24 cellular contexts compared by ENCODE assay signal in genomic region chr2:161677634-161678033, GRCh38. TPM values are rescaled to one million over a fixed set of nuclear protein-coding genes. Genes with fewer than 3 reads are reported as not detected.
DNase-seq lines count a peak whose midpoint lies in the region; ATAC-seq, FAIRE-seq and TF ChIP-seq lines count a peak whose summit lies in the region.
"Had no signal": no experiment of that assay in that cellular context is flagged by ENCODE, and none has a peak within 500 bp of the region (broad histone marks: within the 10 kb centered on the region; RNA-seq: fewer than 3 reads in every experiment).

No MANE protein-coding gene starts in this region.

- H3K27me3 ChIP-seq in mammary epithelial cell (ENCODE audit: insufficient read depth, low read length) (peaks cover 2% of the 10 kb centered on the region), K562 (ENCODE audit: control insufficient read depth in 2 of 2, insufficient read depth in 2 of 2, low read length in 2 of 2) (no peaks in the 10 kb centered on the region), trophoblast cell (ENCODE audit: insufficient read depth, low read length) (no peaks in the 10 kb centered on the region), endodermal cell (ENCODE audit: control insufficient read depth, insufficient read depth, low read length, poor library complexity, severe bottlenecking) (no peaks in the 10 kb centered on the region)
- H3K27me3 ChIP-seq: BLaER1 had no signal

- H3K79me2 ChIP-seq in mammary epithelial cell (ENCODE audit: insufficient read depth, low read length) (no peaks in the 10 kb centered on the region), K562 (ENCODE audit: control insufficient read depth, insufficient read depth, low read length) (no peaks in the 10 kb centered on the region), trophoblast cell (ENCODE audit: control insufficient read depth, insufficient read depth, low read length, poor library complexity) (no peaks in the 10 kb centered on the region)

- H3K36me3 ChIP-seq in mammary epithelial cell (ENCODE audit: insufficient read depth, low read length) (no peaks in the 10 kb centered on the region), K562 (ENCODE audit: control insufficient read depth, insufficient read depth, low read length) (no peaks in the 10 kb centered on the region), trophoblast cell (ENCODE audit: control insufficient read depth in 1 of 2, insufficient read depth in 2 of 2, low read length in 2 of 2) (no peaks in the 10 kb centered on the region), endodermal cell (ENCODE audit: control insufficient read depth, insufficient read depth, low read length) (no peaks in the 10 kb centered on the region)
- H3K36me3 ChIP-seq: BLaER1 had no signal

- H3K36me3 Mint-ChIP-seq in MCF 10A (ENCODE audit: insufficient read depth, unreplicated experiment): no peaks in the 10 kb centered on the region
- no peaks in the 10 kb centered on the region for H3K36me3 Mint-ChIP-seq in endodermal cell (ENCODE audit: low read depth)
- H3K36me3 Mint-ChIP-seq: CD4-positive, CD25-positive, alpha-beta regulatory T cell; CD8-positive, alpha-beta T cell had no signal

- H3K27ac ChIP-seq in mammary epithelial cell (ENCODE audit: insufficient read depth, low read depth, low read length): no peak overlapping the region
- no peak overlapping the region for H3K27ac ChIP-seq in K562 (ENCODE audit: extremely low read depth, low read depth, low read length)
- H3K27ac ChIP-seq in trophoblast cell (ENCODE audit: low read depth, low read length): no peak overlapping the region
- H3K27ac ChIP-seq in endodermal cell (ENCODE audit: low read depth, low read length): no peak overlapping the region
- H3K27ac ChIP-seq: 22Rv1, BLaER1, C4-2B, GM23248 had no signal

- no peak overlapping the region for H3K27ac Mint-ChIP-seq in MCF 10A (ENCODE audit: low read depth, unreplicated experiment)
- H3K27ac Mint-ChIP-seq in endodermal cell: no peak overlapping the region
- H3K27ac Mint-ChIP-seq: B cell; CD4-positive, CD25-positive, alpha-beta regulatory T cell; CD8-positive, alpha-beta T cell had no signal

- no peak overlapping the region for H3K4ac ChIP-seq in trophoblast cell (ENCODE audit: low read depth, low read length)

- POLR2A ChIA-PET in MCF 10A (lab: Yijun Ruan, JAX): no interaction called here
- POLR2A ChIA-PET in K562 (lab: Yijun Ruan, JAX): no interaction called here

- H3K4me3 Mint-ChIP-seq in MCF 10A (ENCODE audit: unreplicated experiment) (no peak overlapping the region), endodermal cell (no peak overlapping the region)
- H3K4me3 Mint-ChIP-seq: B cell; CD4-positive, CD25-positive, alpha-beta regulatory T cell; CD8-positive, alpha-beta T cell had no signal

- no peak for FAIRE-seq in K562 (lab: Jason Lieb, UNC)
- FAIRE-seq: A204.1, G401.6, GM12892, H1 had no signal

- H3K4me3 ChIP-seq in mammary epithelial cell (replicated peaks in 1 of 3; ENCODE audit: insufficient read depth in 1 of 3, low read depth in 2 of 3, low read length in 3 of 3) (no peak overlapping the region), K562 (no peak overlapping the region), trophoblast cell (ENCODE audit: low read depth, low read length) (no peak overlapping the region), endodermal cell (ENCODE audit: low read length) (no peak overlapping the region)
- H3K4me3 ChIP-seq: BLaER1, GM23248 had no signal

- no peak overlapping the region for H2BK12ac ChIP-seq in trophoblast cell (ENCODE audit: low read length)

- H4K91ac ChIP-seq in trophoblast cell (ENCODE audit: low read depth, low read length): no peak overlapping the region

- H3K4me2 ChIP-seq in mammary epithelial cell (ENCODE audit: insufficient read depth, low read depth, low read length) (no peak overlapping the region), K562 (ENCODE audit: insufficient read depth, low read length) (no peak overlapping the region), trophoblast cell (ENCODE audit: low read length) (no peak overlapping the region)
- H3K4me2 ChIP-seq: BLaER1 had no signal

- in situ Hi-C loops in mammary epithelial cell (cut with MboI; ENCODE audit: low sequenced_read_pairs in 2 of 2): no loop called here
- in situ Hi-C loops in K562 (cut with MboI): no loop called here

- no peaks in the 10 kb centered on the region for H3K9me3 ChIP-seq in mammary epithelial cell (replicated peaks; ENCODE audit: insufficient read depth, low read length)
- peaks cover 6% of the 10 kb centered on the region for H3K9me3 ChIP-seq in K562 (replicated peaks; ENCODE audit: control insufficient read depth, insufficient read depth, low read depth, low read length)
- H3K9me3 ChIP-seq in trophoblast cell (ENCODE audit: insufficient read depth, low read depth, low read length): no peaks in the 10 kb centered on the region
- H3K9me3 ChIP-seq in endodermal cell (ENCODE audit: control insufficient read depth, low read length): no peaks in the 10 kb centered on the region
- H3K9me3 ChIP-seq: BLaER1, Caco-2 had no signal

- H3K27me3 Mint-ChIP-seq in MCF 10A (ENCODE audit: insufficient read depth, unreplicated experiment) (no peaks in the 10 kb centered on the region), endodermal cell (ENCODE audit: insufficient read depth) (peaks cover 1% of the 10 kb centered on the region)
- H3K27me3 Mint-ChIP-seq: B cell; CD4-positive, CD25-positive, alpha-beta regulatory T cell had no signal

- no peak overlapping the region for H2AFZ ChIP-seq in mammary epithelial cell (ENCODE audit: low read depth, low read length)
- H2AFZ ChIP-seq in K562 (ENCODE audit: low read depth, low read length): no peak overlapping the region
- H2AFZ ChIP-seq in trophoblast cell (ENCODE audit: insufficient read depth, low read length, poor library complexity): no peak overlapping the region
- H2AFZ ChIP-seq: GM23248 had no signal

- TF ChIP-seq RAD21 in K562 (CRISPR knock-in tag; conservative IDR thresholded peaks at IDR 0.05 in 1 of 2, IDR thresholded peaks at IDR 0.05 in 1 of 2): no peak

- H4K12ac ChIP-seq in trophoblast cell (ENCODE audit: low read depth, low read length): no peak overlapping the region

- 38% methylated on average over 3 of the region's 3 CpGs for WGBS in mammary epithelial cell (ENCODE audit: low coverage, missing lambda C conversion rate)
- 0% methylated on average over 3 of the region's 3 CpGs for WGBS in K562 (ENCODE audit: insufficient coverage, low coverage, missing lambda C conversion rate)
- WGBS in trophoblast cell (ENCODE audit: extremely low coverage, insufficient coverage, insufficient read length): no CpG with 5 or more reads among the region's 3 CpGs
- 88 to 96% methylated on average over 3 of the region's 3 CpGs for WGBS in endodermal cell (ENCODE audit: insufficient coverage in 1 of 2, insufficient read length in 1 of 2), 2 experiments

- CTCF ChIA-PET in MCF 10A (lab: Yijun Ruan, JAX) (no interaction called here), mammary epithelial cell (lab: Charles Lee; ENCODE audit: low non-redundant PET) (no interaction called here), K562 (lab: Yijun Ruan, JAX; ENCODE audit: low intra/inter-chr PET ratio) (no interaction called here)

- ATAC-seq in K562 (no peak), GM21619 (IDR thresholded peaks at IDR 0.05; ENCODE audit: unreplicated experiment) (no peak)
- ATAC-seq: CD8-positive, alpha-beta T cell had no signal

- no peak overlapping the region for H3K14ac ChIP-seq in trophoblast cell (ENCODE audit: low read length)

- H2BK120ac ChIP-seq in trophoblast cell (ENCODE audit: insufficient read depth, low read length, poor library complexity): no peak overlapping the region

- H3K9me3 Mint-ChIP-seq in MCF 10A (ENCODE audit: unreplicated experiment) (no peaks in the 10 kb centered on the region), endodermal cell (no peaks in the 10 kb centered on the region)
- H3K9me3 Mint-ChIP-seq: CD8-positive, alpha-beta T cell had no signal

- no peaks in the 10 kb centered on the region for H4K20me1 ChIP-seq in mammary epithelial cell (ENCODE audit: insufficient read depth, low read length)
- no peaks in the 10 kb centered on the region for H4K20me1 ChIP-seq in K562 (replicated peaks; ENCODE audit: control insufficient read depth, insufficient read depth, low read length)
- H4K20me1 ChIP-seq: BLaER1 had no signal

- H4K8ac ChIP-seq in trophoblast cell (ENCODE audit: low read depth, low read length): no peak overlapping the region

- no peak for TF ChIP-seq EP300 in K562 (IDR thresholded peaks at IDR 0.05; ENCODE audit: low read length)

- H2AK5ac ChIP-seq in trophoblast cell (ENCODE audit: low read length): no peak overlapping the region

- no peak for TF ChIP-seq POLR2A in K562 (conservative IDR thresholded peaks at IDR 0.05)

- H3K18ac ChIP-seq in trophoblast cell (ENCODE audit: low read length): no peak overlapping the region

- no peak overlapping the region for H3K23ac ChIP-seq in trophoblast cell (ENCODE audit: low read length)

- H3K4me1 Mint-ChIP-seq in MCF 10A (ENCODE audit: insufficient read depth, unreplicated experiment) (peaks cover 11% of the 10 kb centered on the region), endodermal cell (no peaks in the 10 kb centered on the region)
- H3K4me1 Mint-ChIP-seq: B cell; CD4-positive, CD25-positive, alpha-beta regulatory T cell had no signal

- H3K9me1 ChIP-seq in K562 (ENCODE audit: control insufficient read depth, insufficient read depth, low read length): no peaks in the 10 kb centered on the region

- no peaks in the 10 kb centered on the region for H3K4me1 ChIP-seq in mammary epithelial cell (ENCODE audit: insufficient read depth, low read length)
- H3K4me1 ChIP-seq in K562 (replicated peaks in 1 of 2; ENCODE audit: control insufficient read depth in 2 of 2, insufficient read depth in 2 of 2, low read length in 2 of 2): no peaks in the 10 kb centered on the region
- H3K4me1 ChIP-seq in trophoblast cell (ENCODE audit: control insufficient read depth in 1 of 2, insufficient read depth in 2 of 2, low read length in 2 of 2): no peaks in the 10 kb centered on the region
- H3K4me1 ChIP-seq in endodermal cell (ENCODE audit: control insufficient read depth, insufficient read depth, low read length): no peaks in the 10 kb centered on the region
- H3K4me1 ChIP-seq: BLaER1, Caco-2 had no signal

- no peaks in the 10 kb centered on the region for H3K79me1 ChIP-seq in trophoblast cell (ENCODE audit: low read length)

- intact Hi-C loops in MCF 10A (cut with micrococcal nuclease) (no loop called here), mammary epithelial cell (cut with micrococcal nuclease) (no loop called here), K562 (cut with micrococcal nuclease) (no loop called here)

- peak; percentile 42 for DNase-seq in MCF 10A (ENCODE audit: unreplicated experiment)
- DNase-seq in mammary epithelial cell: no peak
- peak; percentile 18 for DNase-seq in RPMI8226
- no peak for DNase-seq in K562 (ENCODE audit: extremely low read depth in 1 of 4, low spot score in 3 of 4)
- DNase-seq in trophoblast cell: peak; percentile 53 to 73
- no peak for DNase-seq in activated CD4-positive, alpha-beta T cell treated with anti-CD3 and anti-CD28 coated beads, Interleukin-2, amount 50 U/mL, for 48 hours
- DNase-seq in endodermal cell: no peak
- DNase-seq: Caco-2; CD4-positive, CD25-positive, alpha-beta regulatory T cell; CD8-positive, alpha-beta T cell; DMS153; GM23248; H7; HCEC 1CT had no signal

- no peak overlapping the region for H2BK5ac ChIP-seq in trophoblast cell (ENCODE audit: low read depth, low read length, poor library complexity)

- BruUV-seq in MCF 10A (replicated peaks; lab: Mats Ljungman, UMichigan): no TSS peak
- BruUV-seq in mammary epithelial cell (replicated peaks; lab: Mats Ljungman, UMichigan): no TSS peak
- BruUV-seq in K562 (replicated peaks; lab: Mats Ljungman, UMichigan): no TSS peak

- H3K9ac ChIP-seq in mammary epithelial cell (ENCODE audit: insufficient read depth, low read length) (no peak overlapping the region), K562 (ENCODE audit: insufficient read depth in 1 of 2, low read depth in 2 of 2, low read length in 2 of 2) (no peak overlapping the region), trophoblast cell (ENCODE audit: low read length) (no peak overlapping the region), endodermal cell (ENCODE audit: extremely low read depth, low read length, poor library complexity, severe bottlenecking) (no peak overlapping the region)
- H3K9ac ChIP-seq: BLaER1, GM23248 had no signal

- dilution Hi-C loops in mammary epithelial cell (cut with HindIII; ENCODE audit: low sequenced_read_pairs): no loop called here

- TF ChIP-seq CTCF in MCF 10A (IDR thresholded peaks at IDR 0.05; ENCODE audit: unreplicated experiment): no peak
- no peak for TF ChIP-seq CTCF in mammary epithelial cell (conservative IDR thresholded peaks at IDR 0.05 in 1 of 2, IDR thresholded peaks at IDR 0.05 in 1 of 2; ENCODE audit: extremely low read depth in 1 of 2, insufficient read depth in 1 of 2, low read depth in 1 of 2, low read length in 2 of 2)
- no peak for TF ChIP-seq CTCF in K562 (IDR thresholded peaks at IDR 0.05 in 2 of 3, conservative IDR thresholded peaks at IDR 0.05 in 1 of 3; ENCODE audit: insufficient read depth in 2 of 3, low read depth in 1 of 3, low read length in 3 of 3)
- TF ChIP-seq CTCF in endodermal cell (conservative IDR thresholded peaks at IDR 0.05): no peak

RNA-seq across cellular contexts. Expression of gene SLC4A10, which starts 53.4 kb away (rescaled TPM):
- not detected in 2 replicates for total RNA-seq in MCF 10A (2022)
- total RNA-seq in mammary epithelial cell: under 1 TPM in 1 of 2 donors, not detected in 1; under 0.01 TPM
- polyA plus RNA-seq in mammary epithelial cell: not detected
- not detected for polyA minus RNA-seq in mammary epithelial cell
- not detected in 2 replicates for total RNA-seq in K562 (2011; cell fraction: chromatin; rRNA removed; ENCODE audit: low replicate concordance)
- not detected in 2 replicates for total RNA-seq in K562 (2011; cell fraction: nucleolus; rRNA removed)
- total RNA-seq in K562 (2011; cell fraction: nucleoplasm; rRNA removed): not detected in 2 replicates
- not detected in 2 replicates for total RNA-seq in K562 (2014; rRNA removed)
- not detected in 2 replicates for total RNA-seq in K562 (2014; rRNA removed; fragmentation: Illumina TruSeq; extraction: Trizol)
- total RNA-seq in K562 (2015; rRNA removed; fragmentation: Illumina TruSeq; extraction: Trizol): not detected in 2 replicates
- total RNA-seq in K562 (2021): not detected in 2 replicates
- polyA plus RNA-seq in K562 (2011; rRNA removed): not detected in 2 replicates
- not detected in 2 replicates for polyA plus RNA-seq in K562 (2011; cell fraction: cytosol; rRNA removed)
- not detected in 2 replicates for polyA plus RNA-seq in K562 (2011; cell fraction: nucleus; rRNA removed)
- not detected in 2 replicates for polyA plus RNA-seq in K562 (2012)
- polyA plus RNA-seq in K562 (2014; fragmentation: Illumina TruSeq; extraction: Trizol): not detected in 2 replicates
- polyA plus RNA-seq in K562 (2014; fragmentation: Nextera tagmentation; extraction: Ambion mirVana): not detected
- not detected in 2 replicates for polyA plus RNA-seq in K562 (2014; rRNA removed)
- polyA minus RNA-seq in K562 (2011; rRNA and poly(A)+ RNA removed): not detected in 2 replicates
- polyA minus RNA-seq in K562 (2011; cell fraction: cytosol; rRNA and poly(A)+ RNA removed): not detected in 2 replicates
- polyA minus RNA-seq in K562 (2011; cell fraction: nucleus; rRNA and poly(A)+ RNA removed): not detected in 2 replicates
- not detected in 2 replicates for polyA plus RNA-seq in trophoblast cell (2013)
- under 1 TPM; 0.13 to 0.89 TPM for total RNA-seq in endodermal cell
- 0.21 TPM for polyA plus RNA-seq in endodermal cell (2013, experiment 1 of 2)
- 0.62 TPM for polyA plus RNA-seq in endodermal cell (2013, experiment 2 of 2)
- total RNA-seq: B cell; Caco-2; CD4-positive, CD25-positive, alpha-beta regulatory T cell; GM23248 had no signal
- polyA plus RNA-seq: AG04450, GM23248 had no signal

Comparison
In these comparisons a context has a peak if more than half of its experiments do, and no peak if none do; other contexts are left out.
1. DNase-seq: peak in MCF 10A (single experiment), RPMI8226 (single experiment) and trophoblast cell (2 of 2); none in mammary epithelial cell (single experiment), K562 (0 of 4), activated CD4-positive, alpha-beta T cell treated with anti-CD3 and anti-CD28 coated beads, Interleukin-2, amount 50 U/mL, for 48 hours (0 of 2) and endodermal cell (single experiment).